In genomic region chr19:55406869-55407624, GRCh38 we compare ENCODE assay signal across 1 cellular context.
TF ChIP-seq lines count a peak whose summit lies in the region.

No MANE protein-coding gene starts in this region.

TF ChIP-seq in HepG2, 621 proteins besides CTCF, POLR2A, EP300 and RAD21:
- no peak for TF ChIP-seq ZSCAN29 (CRISPR knock-in tag; conservative IDR thresholded peaks at IDR 0.05)
- TF ChIP-seq ZNF317 (CRISPR knock-in tag; IDR thresholded peaks at IDR 0.05) = 0 out of 2 replicates have a peak, but pooled peaks have one; percentile 8
- TF ChIP-seq, protein P1, sequence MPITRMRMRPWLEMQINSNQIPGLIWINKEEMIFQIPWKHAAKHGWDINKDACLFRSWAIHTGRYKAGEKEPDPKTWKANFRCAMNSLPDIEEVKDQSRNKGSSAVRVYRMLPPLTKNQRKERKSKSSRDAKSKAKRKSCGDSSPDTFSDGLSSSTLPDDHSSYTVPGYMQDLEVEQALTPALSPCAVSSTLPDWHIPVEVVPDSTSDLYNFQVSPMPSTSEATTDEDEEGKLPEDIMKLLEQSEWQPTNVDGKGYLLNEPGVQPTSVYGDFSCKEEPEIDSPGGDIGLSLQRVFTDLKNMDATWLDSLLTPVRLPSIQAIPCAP (CRISPR knock-in tag; IDR thresholded peaks at IDR 0.05; ENCODE audit: low read depth) = no peak
- TF ChIP-seq YY1 (IDR thresholded peaks at IDR 0.05; ENCODE audit: insufficient read depth, insufficient replicate concordance, low read depth, low read length) = peak; percentile 9
